In the genomic region with DNA sequence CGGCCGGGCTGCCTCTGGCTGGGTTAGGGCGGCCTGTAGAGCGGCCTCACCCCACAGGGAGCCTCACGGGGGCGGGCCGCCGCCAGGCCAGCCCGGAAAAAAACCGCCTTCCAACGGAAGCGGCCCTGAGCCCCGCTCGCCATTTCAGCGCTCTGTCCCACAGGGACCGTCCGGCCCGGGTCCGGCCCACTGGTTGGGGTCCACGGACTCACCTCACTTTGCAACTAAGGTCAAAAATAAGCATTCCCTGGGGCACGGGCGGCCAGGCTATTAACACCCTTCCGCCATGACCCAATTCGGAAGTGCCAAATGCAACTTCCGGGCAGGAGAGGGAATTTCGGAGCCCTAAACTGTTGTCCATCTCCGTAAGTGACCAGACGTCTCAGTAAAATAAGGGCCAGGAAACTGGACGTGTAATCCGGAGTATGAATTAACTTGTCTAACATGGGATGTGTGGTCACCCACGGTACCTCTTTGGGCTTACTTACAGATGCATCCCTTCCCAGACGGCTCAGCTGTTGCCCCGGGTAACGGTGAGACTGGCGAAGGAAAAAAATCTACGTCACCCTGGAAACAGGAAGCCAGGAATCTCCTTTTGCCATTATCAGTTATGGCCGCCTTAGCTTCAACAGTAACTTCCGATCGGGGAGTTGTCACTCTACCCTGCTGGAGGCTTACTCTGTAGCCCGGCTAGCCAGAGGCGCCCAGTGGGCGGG, we compare ENCODE assay signal across 1 cellular context.
A peak's percentile ranks its signal among the peaks of the same experiment; 100 is the strongest.
TF ChIP-seq lines count a peak whose summit lies in the region.

A gene with protein sequence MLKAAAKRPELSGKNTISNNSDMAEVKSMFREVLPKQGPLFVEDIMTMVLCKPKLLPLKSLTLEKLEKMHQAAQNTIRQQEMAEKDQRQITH (minus strand): TSS at position 548 of the 716 bp plus-strand sequence. CDS start 1,023 bp downstream, outside the sequence.

TF ChIP-seq in HepG2, 621 proteins besides CTCF, POLR2A, EP300 and RAD21 (continued from another document and continues in another):
- TF ChIP-seq, protein P1, sequence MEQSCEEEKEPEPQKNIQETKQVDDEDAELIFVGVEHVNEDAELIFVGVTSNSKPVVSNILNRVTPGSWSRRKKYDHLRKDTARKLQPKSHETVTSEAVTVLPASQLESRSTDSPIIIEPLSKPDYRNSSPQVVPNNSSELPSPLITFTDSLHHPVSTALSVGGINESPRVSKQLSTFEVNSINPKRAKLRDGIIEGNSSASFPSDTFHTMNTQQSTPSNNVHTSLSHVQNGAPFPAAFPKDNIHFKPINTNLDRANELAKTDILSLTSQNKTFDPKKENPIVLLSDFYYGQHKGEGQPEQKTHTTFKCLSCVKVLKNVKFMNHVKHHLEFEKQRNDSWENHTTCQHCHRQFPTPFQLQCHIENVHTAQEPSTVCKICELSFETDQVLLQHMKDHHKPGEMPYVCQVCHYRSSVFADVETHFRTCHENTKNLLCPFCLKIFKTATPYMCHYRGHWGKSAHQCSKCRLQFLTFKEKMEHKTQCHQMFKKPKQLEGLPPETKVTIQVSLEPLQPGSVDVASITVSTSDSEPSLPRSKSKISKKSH (CRISPR knock-in tag; IDR thresholded peaks at IDR 0.05; ENCODE audit: borderline replicate concordance): 0 out of 2 replicates have a peak, but pooled peaks have one; percentile 73
- TF ChIP-seq ZFP82 (CRISPR knock-in tag; IDR thresholded peaks at IDR 0.05; ENCODE audit: borderline replicate concordance): peak; percentile 68; the same call in 1 of the 2 replicates
- TF ChIP-seq ZNF766 (CRISPR knock-in tag; IDR thresholded peaks at IDR 0.05; ENCODE audit: borderline replicate concordance): 0 out of 2 replicates have a peak, but pooled peaks have one; percentile 56
- TF ChIP-seq SP140L (CRISPR knock-in tag; IDR thresholded peaks at IDR 0.05; ENCODE audit: borderline replicate concordance): no peak
- 0 out of 2 replicates have a peak, but pooled peaks have one; percentile 27 for TF ChIP-seq ZNF264 (CRISPR knock-in tag; IDR thresholded peaks at IDR 0.05)
- TF ChIP-seq FOSL2 (CRISPR knock-in tag; IDR thresholded peaks at IDR 0.05): peak; percentile 22; the same call in 1 of the 2 replicates
- no peak for TF ChIP-seq HES4 (CRISPR knock-in tag; IDR thresholded peaks at IDR 0.05; ENCODE audit: borderline replicate concordance)
- TF ChIP-seq THAP11 (CRISPR knock-in tag; IDR thresholded peaks at IDR 0.05): peak; percentile 89
- TF ChIP-seq, protein P2, sequence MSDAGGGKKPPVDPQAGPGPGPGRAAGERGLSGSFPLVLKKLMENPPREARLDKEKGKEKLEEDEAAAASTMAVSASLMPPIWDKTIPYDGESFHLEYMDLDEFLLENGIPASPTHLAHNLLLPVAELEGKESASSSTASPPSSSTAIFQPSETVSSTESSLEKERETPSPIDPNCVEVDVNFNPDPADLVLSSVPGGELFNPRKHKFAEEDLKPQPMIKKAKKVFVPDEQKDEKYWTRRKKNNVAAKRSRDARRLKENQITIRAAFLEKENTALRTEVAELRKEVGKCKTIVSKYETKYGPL (CRISPR knock-in tag; IDR thresholded peaks at IDR 0.05): 0 out of 2 replicates have a peak, but pooled peaks have one; percentile 57
- TF ChIP-seq NRL (CRISPR knock-in tag; IDR thresholded peaks at IDR 0.05; ENCODE audit: borderline replicate concordance): peak; percentile 55; the same call in 1 of the 2 replicates
- TF ChIP-seq KLF13 (CRISPR knock-in tag; IDR thresholded peaks at IDR 0.05): no peak
- TF ChIP-seq ZNF850 (CRISPR knock-in tag; conservative IDR thresholded peaks at IDR 0.05): peak; percentile 65; the same call in 1 of the 2 replicates
- no peak for TF ChIP-seq NFE2L2 (IDR thresholded peaks at IDR 0.05; ENCODE audit: low read length)
- peak; percentile 84; the same call in 1 of the 2 replicates for TF ChIP-seq ZNF703 (CRISPR knock-in tag; IDR thresholded peaks at IDR 0.05; ENCODE audit: borderline replicate concordance)
- TF ChIP-seq, protein P3, sequence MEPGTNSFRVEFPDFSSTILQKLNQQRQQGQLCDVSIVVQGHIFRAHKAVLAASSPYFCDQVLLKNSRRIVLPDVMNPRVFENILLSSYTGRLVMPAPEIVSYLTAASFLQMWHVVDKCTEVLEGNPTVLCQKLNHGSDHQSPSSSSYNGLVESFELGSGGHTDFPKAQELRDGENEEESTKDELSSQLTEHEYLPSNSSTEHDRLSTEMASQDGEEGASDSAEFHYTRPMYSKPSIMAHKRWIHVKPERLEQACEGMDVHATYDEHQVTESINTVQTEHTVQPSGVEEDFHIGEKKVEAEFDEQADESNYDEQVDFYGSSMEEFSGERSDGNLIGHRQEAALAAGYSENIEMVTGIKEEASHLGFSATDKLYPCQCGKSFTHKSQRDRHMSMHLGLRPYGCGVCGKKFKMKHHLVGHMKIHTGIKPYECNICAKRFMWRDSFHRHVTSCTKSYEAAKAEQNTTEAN (CRISPR knock-in tag; conservative IDR thresholded peaks at IDR 0.05): peak; percentile 52; the same call in 1 of the 2 replicates
- TF ChIP-seq, protein P4, sequence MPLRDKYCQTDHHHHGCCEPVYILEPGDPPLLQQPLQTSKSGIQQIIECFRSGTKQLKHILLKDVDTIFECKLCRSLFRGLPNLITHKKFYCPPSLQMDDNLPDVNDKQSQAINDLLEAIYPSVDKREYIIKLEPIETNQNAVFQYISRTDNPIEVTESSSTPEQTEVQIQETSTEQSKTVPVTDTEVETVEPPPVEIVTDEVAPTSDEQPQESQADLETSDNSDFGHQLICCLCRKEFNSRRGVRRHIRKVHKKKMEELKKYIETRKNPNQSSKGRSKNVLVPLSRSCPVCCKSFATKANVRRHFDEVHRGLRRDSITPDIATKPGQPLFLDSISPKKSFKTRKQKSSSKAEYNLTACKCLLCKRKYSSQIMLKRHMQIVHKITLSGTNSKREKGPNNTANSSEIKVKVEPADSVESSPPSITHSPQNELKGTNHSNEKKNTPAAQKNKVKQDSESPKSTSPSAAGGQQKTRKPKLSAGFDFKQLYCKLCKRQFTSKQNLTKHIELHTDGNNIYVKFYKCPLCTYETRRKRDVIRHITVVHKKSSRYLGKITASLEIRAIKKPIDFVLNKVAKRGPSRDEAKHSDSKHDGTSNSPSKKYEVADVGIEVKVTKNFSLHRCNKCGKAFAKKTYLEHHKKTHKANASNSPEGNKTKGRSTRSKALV (CRISPR knock-in tag; IDR thresholded peaks at IDR 0.05): peak; percentile 73; the same call in 1 of the 2 replicates
- TF ChIP-seq ELF4 (CRISPR knock-in tag; IDR thresholded peaks at IDR 0.05; ENCODE audit: borderline replicate concordance): peak; percentile 94
- TF ChIP-seq NR3C1 (CRISPR knock-in tag; IDR thresholded peaks at IDR 0.05): no peak
- TF ChIP-seq KDM4B (CRISPR knock-in tag; IDR thresholded peaks at IDR 0.05): no peak; the same call in 1 of the 2 replicates
- TF ChIP-seq CHD4 (IDR thresholded peaks at IDR 0.05; ENCODE audit: borderline replicate concordance, low read length): no peak
- TF ChIP-seq, protein P5, sequence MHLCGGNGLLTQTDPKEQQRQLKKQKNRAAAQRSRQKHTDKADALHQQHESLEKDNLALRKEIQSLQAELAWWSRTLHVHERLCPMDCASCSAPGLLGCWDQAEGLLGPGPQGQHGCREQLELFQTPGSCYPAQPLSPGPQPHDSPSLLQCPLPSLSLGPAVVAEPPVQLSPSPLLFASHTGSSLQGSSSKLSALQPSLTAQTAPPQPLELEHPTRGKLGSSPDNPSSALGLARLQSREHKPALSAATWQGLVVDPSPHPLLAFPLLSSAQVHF (CRISPR knock-in tag; IDR thresholded peaks at IDR 0.05): no peak
- no peak; the same call in 1 of the 2 replicates for TF ChIP-seq ARHGAP35 (CRISPR knock-in tag; IDR thresholded peaks at IDR 0.05; ENCODE audit: borderline replicate concordance)
- no peak for TF ChIP-seq WIZ (CRISPR knock-in tag; IDR thresholded peaks at IDR 0.05)
- TF ChIP-seq NFKBIZ (CRISPR knock-in tag; IDR thresholded peaks at IDR 0.05): no peak
- TF ChIP-seq ELF1 (CRISPR knock-in tag; IDR thresholded peaks at IDR 0.05): peak; percentile 83
- TF ChIP-seq ZSCAN20 (CRISPR knock-in tag; IDR thresholded peaks at IDR 0.05; ENCODE audit: borderline replicate concordance): no peak
- TF ChIP-seq, protein P6, sequence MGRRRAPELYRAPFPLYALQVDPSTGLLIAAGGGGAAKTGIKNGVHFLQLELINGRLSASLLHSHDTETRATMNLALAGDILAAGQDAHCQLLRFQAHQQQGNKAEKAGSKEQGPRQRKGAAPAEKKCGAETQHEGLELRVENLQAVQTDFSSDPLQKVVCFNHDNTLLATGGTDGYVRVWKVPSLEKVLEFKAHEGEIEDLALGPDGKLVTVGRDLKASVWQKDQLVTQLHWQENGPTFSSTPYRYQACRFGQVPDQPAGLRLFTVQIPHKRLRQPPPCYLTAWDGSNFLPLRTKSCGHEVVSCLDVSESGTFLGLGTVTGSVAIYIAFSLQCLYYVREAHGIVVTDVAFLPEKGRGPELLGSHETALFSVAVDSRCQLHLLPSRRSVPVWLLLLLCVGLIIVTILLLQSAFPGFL (CRISPR knock-in tag; IDR thresholded peaks at IDR 0.05): no peak
- TF ChIP-seq, protein P7, sequence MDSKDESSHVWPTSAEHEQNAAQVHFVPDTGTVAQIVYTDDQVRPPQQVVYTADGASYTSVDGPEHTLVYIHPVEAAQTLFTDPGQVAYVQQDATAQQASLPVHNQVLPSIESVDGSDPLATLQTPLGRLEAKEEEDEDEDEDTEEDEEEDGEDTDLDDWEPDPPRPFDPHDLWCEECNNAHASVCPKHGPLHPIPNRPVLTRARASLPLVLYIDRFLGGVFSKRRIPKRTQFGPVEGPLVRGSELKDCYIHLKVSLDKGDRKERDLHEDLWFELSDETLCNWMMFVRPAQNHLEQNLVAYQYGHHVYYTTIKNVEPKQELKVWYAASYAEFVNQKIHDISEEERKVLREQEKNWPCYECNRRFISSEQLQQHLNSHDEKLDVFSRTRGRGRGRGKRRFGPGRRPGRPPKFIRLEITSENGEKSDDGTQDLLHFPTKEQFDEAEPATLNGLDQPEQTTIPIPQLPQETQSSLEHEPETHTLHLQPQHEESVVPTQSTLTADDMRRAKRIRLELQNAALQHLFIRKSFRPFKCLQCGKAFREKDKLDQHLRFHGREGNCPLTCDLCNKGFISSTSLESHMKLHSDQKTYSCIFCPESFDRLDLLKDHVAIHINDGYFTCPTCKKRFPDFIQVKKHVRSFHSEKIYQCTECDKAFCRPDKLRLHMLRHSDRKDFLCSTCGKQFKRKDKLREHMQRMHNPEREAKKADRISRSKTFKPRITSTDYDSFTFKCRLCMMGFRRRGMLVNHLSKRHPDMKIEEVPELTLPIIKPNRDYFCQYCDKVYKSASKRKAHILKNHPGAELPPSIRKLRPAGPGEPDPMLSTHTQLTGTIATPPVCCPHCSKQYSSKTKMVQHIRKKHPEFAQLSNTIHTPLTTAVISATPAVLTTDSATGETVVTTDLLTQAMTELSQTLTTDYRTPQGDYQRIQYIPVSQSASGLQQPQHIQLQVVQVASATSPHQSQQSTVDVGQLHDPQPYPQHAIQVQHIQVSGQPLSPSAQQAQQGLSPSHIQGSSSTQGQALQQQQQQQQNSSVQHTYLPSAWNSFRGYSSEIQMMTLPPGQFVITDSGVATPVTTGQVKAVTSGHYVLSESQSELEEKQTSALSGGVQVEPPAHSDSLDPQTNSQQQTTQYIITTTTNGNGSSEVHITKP (CRISPR knock-in tag; IDR thresholded peaks at IDR 0.05; ENCODE audit: low read depth): no peak
- TF ChIP-seq SMC3 (IDR thresholded peaks at IDR 0.05; ENCODE audit: low read length): no peak
- no peak for TF ChIP-seq CAMTA2 (CRISPR knock-in tag; IDR thresholded peaks at IDR 0.05; ENCODE audit: borderline replicate concordance)
- TF ChIP-seq ZNF441 (CRISPR knock-in tag; IDR thresholded peaks at IDR 0.05; ENCODE audit: borderline replicate concordance): 0 out of 2 replicates have a peak, but pooled peaks have one; percentile 25
- TF ChIP-seq, protein P8, sequence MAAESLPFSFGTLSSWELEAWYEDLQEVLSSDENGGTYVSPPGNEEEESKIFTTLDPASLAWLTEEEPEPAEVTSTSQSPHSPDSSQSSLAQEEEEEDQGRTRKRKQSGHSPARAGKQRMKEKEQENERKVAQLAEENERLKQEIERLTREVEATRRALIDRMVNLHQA (CRISPR knock-in tag; IDR thresholded peaks at IDR 0.05): no peak
- TF ChIP-seq, protein P9, sequence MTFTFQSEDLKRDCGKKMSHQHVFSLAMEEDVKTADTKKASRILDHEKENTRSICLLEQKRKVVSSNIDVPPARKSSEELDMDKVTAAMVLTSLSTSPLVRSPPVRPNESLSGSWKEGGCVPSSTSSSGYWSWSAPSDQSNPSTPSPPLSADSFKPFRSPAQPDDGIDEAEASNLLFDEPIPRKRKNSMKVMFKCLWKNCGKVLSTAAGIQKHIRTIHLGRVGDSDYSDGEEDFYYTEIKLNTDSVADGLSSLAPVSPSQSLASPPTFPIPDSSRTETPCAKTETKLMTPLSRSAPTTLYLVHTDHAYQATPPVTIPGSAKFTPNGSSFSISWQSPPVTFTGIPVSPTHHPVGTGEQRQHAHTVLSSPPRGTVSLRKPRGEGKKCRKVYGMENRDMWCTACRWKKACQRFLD (CRISPR knock-in tag; IDR thresholded peaks at IDR 0.05; ENCODE audit: borderline replicate concordance): no peak
- no peak for TF ChIP-seq PTBP1 (IDR thresholded peaks at IDR 0.05; ENCODE audit: low read depth, low read length, poor library complexity, severe bottlenecking)
- TF ChIP-seq ZNF326 (CRISPR knock-in tag; IDR thresholded peaks at IDR 0.05; ENCODE audit: borderline replicate concordance): no peak
- TF ChIP-seq ZMYM3 (CRISPR knock-in tag; IDR thresholded peaks at IDR 0.05): no peak
- no peak for TF ChIP-seq ZNF484 (CRISPR knock-in tag; IDR thresholded peaks at IDR 0.05; ENCODE audit: borderline replicate concordance, low read depth)
- TF ChIP-seq RCOR2 (CRISPR knock-in tag; IDR thresholded peaks at IDR 0.05): no peak
- TF ChIP-seq ZNF3 (CRISPR knock-in tag; IDR thresholded peaks at IDR 0.05): 0 out of 2 replicates have a peak, but pooled peaks have one; percentile 27
- no peak for TF ChIP-seq ZNF672 (CRISPR knock-in tag; IDR thresholded peaks at IDR 0.05)
- TF ChIP-seq, protein P10, sequence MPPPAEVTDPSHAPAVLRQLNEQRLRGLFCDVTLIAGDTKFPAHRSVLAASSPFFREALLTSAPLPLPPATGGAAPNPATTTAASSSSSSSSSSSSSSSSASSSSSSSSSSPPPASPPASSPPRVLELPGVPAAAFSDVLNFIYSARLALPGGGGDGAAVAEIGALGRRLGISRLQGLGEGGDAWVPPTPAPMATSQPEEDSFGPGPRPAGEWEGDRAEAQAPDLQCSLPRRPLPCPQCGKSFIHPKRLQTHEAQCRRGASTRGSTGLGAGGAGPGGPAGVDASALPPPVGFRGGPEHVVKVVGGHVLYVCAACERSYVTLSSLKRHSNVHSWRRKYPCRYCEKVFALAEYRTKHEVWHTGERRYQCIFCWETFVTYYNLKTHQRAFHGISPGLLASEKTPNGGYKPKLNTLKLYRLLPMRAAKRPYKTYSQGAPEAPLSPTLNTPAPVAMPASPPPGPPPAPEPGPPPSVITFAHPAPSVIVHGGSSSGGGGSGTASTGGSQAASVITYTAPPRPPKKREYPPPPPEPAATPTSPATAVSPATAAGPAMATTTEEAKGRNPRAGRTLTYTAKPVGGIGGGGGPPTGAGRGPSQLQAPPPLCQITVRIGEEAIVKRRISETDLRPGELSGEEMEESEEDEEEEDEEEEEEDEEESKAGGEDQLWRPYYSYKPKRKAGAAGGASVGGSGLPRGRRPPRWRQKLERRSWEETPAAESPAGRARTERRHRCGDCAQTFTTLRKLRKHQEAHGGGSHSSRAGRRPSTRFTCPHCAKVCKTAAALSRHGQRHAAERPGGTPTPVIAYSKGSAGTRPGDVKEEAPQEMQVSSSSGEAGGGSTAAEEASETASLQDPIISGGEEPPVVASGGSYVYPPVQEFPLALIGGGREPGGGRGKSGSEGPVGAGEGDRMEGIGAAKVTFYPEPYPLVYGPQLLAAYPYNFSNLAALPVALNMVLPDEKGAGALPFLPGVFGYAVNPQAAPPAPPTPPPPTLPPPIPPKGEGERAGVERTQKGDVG (CRISPR knock-in tag; IDR thresholded peaks at IDR 0.05; ENCODE audit: borderline replicate concordance): no peak
